8 cellular contexts compared by ENCODE assay signal in the genomic region with DNA sequence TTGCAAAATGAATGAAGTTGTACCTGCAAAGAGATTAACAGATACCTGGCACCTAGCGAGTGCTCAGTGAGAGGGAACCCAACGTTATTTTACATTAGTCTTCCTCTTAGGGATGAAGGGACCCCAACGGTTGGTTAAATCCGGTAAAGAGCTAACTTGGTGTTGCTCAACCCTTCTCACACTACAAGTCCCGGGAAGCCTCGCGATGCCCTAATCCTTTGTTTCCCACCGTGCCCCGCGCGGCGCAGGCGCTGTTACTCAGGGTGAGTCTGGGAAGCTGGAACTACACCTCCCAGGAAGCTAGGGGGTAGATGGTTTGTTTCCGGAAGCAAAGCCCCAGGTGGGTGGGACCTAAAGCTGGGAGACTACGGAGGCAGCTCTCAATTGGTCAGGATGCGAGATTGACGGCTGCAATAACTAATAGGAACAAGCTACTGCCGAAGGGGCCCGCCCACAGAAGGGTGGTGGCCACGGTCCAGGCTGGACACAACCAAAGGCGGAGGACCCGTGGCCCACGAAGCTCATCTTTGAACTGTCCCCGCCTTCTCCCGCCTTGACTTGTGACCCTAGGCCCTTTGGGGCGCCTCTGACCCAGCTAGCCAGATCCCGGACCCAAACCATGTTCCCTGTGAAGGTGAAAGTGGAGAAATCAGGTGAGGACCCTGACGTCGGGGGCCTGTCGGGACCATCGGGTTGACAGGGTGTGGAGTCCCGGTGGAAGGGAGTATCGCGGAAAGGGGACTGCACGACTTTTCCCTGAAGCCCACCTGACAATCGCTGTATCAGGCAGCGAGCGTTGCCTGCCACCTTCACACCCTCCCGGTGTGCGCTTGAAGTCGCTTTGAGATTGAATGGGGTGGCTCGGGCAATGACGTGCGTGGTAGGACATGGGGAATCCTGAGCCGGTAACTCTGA.
DNase-seq lines count a peak whose midpoint lies in the region; ATAC-seq and TF ChIP-seq lines count a peak whose summit lies in the region.

A gene with protein sequence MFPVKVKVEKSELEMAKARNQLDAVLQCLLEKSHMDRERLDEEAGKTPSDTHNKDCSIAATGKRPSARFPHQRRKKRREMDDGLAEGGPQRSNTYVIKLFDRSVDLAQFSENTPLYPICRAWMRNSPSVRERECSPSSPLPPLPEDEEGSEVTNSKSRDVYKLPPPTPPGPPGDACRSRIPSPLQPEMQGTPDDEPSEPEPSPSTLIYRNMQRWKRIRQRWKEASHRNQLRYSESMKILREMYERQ (plus strand): TSS at position 471 of the 915 bp plus-strand sequence. CDS start 149 bp downstream, at position 620.

- TF ChIP-seq CTCF in AG09319 (IDR thresholded peaks at IDR 0.05; ENCODE audit: low read depth, low read length) = no peak

- ATAC-seq in GM19035 (IDR thresholded peaks at IDR 0.05; ENCODE audit: unreplicated experiment) (peak; percentile 70), HG03354 (IDR thresholded peaks at IDR 0.05; ENCODE audit: poor library complexity, severe bottlenecking, unreplicated experiment) (peak; percentile 70)
- peak; percentile 76 to 79 for ATAC-seq in activated CD4-positive, CD25-positive, alpha-beta regulatory T cell treated with anti-CD3 and anti-CD28 coated beads, Interleukin-2, amount 50 U/mL, for 24 hours

- DNase-seq in AG09319 (ENCODE audit: extremely low read depth, low read depth) (peak; percentile 99), NCI-H446 treated with DMSO at 0.1 percent for 48 hours (lab: John Stamatoyannopoulos, UW) (peak; percentile 98), cerebellar nuclear complex (lab: John Stamatoyannopoulos, UW) (peak; percentile 98 to 100), islet precursor cell (peak; percentile 100)
- DNase-seq in stimulated activated CD4-positive, alpha-beta T cell treated with anti-CD3 and anti-CD28 coated beads, Interleukin-12 subunit alpha, Interleukin-12 subunit beta, amount 100 ng/mL, for 48 hours (ENCODE audit: low read depth in 2 of 3, low spot score in 1 of 3) = peak; percentile 97 to 99 (median 98)

Comparison
In these comparisons a context has a peak if more than half of its experiments do, and no peak if none do; other contexts are left out.
1. Peak in every context shown above with its lines: DNase-seq and ATAC-seq.